13 cellular contexts compared by ENCODE assay signal in the genomic region with DNA sequence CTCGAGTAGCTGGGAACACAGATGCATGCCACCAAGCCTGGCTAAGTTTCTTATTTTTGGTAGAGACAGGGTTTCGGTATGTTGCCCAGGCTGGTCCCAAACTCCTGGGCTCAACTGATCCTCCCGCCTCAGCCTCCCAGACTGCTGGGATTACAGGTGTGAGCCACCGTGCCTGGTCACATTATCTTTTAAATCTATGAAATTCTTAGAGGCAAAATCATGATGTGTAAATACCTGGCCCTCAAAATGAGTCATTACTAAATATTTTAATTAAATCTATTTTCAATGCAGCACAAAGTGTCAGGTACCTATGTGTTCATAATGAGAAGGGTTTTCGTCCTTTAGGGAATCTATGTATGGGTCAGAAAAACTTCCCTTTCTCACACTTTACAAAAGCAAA.
A peak's percentile ranks its signal among the peaks of the same experiment; 100 is the strongest.
DNase-seq lines count a peak whose midpoint lies in the region; ATAC-seq and TF ChIP-seq lines count a peak whose summit lies in the region.
"Had no signal": no experiment of that assay in that cellular context is flagged by ENCODE, and none has a peak within 500 bp of the region (broad histone marks: within the 10 kb centered on the region; RNA-seq: fewer than 3 reads in every experiment).

No MANE protein-coding gene starts in this region.

- H2AFZ ChIP-seq in PC-9 = no peak overlapping the region
- H2AFZ ChIP-seq: GM23248 had no signal

- no peaks in the 10 kb centered on the region for H3K27me3 Mint-ChIP-seq in Calu3 (ENCODE audit: unreplicated experiment)
- H3K27me3 Mint-ChIP-seq: B cell had no signal

- H3K79me2 ChIP-seq in PC-9 (ENCODE audit: low read depth) = no peaks in the 10 kb centered on the region

- no peaks in the 10 kb centered on the region for H3K36me3 Mint-ChIP-seq in Calu3 (ENCODE audit: insufficient read depth, unreplicated experiment)
- H3K36me3 Mint-ChIP-seq: CD8-positive, alpha-beta T cell had no signal

- ATAC-seq in left lung = peak; percentile 9
- no peak for ATAC-seq in GM21717 (IDR thresholded peaks at IDR 0.05; ENCODE audit: unreplicated experiment)
- ATAC-seq: CD8-positive, alpha-beta T cell had no signal

- H3K36me3 ChIP-seq in PC-9 (ENCODE audit: low read depth) (no peaks in the 10 kb centered on the region), left lung (no peaks in the 10 kb centered on the region)
- H3K36me3 ChIP-seq: BLaER1 treated with 17β-estradiol and CSF1 and Interleukin-3, amounts not matched to agents 10 nM and 100 nM had no signal

- H3K4me1 Mint-ChIP-seq in Calu3 (ENCODE audit: low read depth, unreplicated experiment) = peaks cover 48% of the 10 kb centered on the region
- H3K4me1 Mint-ChIP-seq: B cell had no signal

- H3K27ac ChIP-seq in PC-9 (peak overlapping the region; percentile 56), epithelial cell of prostate (peak overlapping the region; percentile 67), left lung (no peak overlapping the region)
- H3K27ac ChIP-seq: BLaER1 treated with 17β-estradiol and CSF1 and Interleukin-3, amounts not matched to agents 10 nM and 100 nM; GM23248 had no signal

- H3K9me3 ChIP-seq in PC-9 (ENCODE audit: insufficient read depth, low read depth) = no peaks in the 10 kb centered on the region
- H3K9me3 ChIP-seq in left lung = no peaks in the 10 kb centered on the region
- H3K9me3 ChIP-seq: BLaER1 treated with 17β-estradiol and CSF1 and Interleukin-3, amounts not matched to agents 10 nM and 100 nM; HAP-1 had no signal

- intact Hi-C loops in Calu3 (cut with micrococcal nuclease; ENCODE audit: unreplicated experiment) = no loop called here
- intact Hi-C loops in PC-9 (cut with micrococcal nuclease; ENCODE audit: unreplicated experiment) = no loop called here
- intact Hi-C loops in left lung (cut with DNase I) = no loop called here

- DNase-seq in Calu3 (peak; percentile 19), PC-9 (peak; percentile 9 to 56), epithelial cell of prostate (ENCODE audit: low read depth, low spot score) (no peak), left lung (no peak), NCI-H2196 treated with DMSO at 0.1 percent for 48 hours (lab: John Stamatoyannopoulos, UW; ENCODE audit: unreplicated experiment) (no peak), cerebellar cortex (ENCODE audit: low spot score) (no peak)
- DNase-seq in activated CD4-positive, alpha-beta T cell treated with anti-CD3 and anti-CD28 coated beads, Interleukin-2, amount 50 U/mL, for 48 hours = no peak
- DNase-seq: CD8-positive, alpha-beta T cell; GM23248 had no signal

- peaks cover 8% of the 10 kb centered on the region; the same call in 1 of the 2 replicates for H3F3A ChIP-seq in PC-9 (ENCODE audit: insufficient read depth, low read depth)

- no peak for TF ChIP-seq CTCF in Calu3 (IDR thresholded peaks at IDR 0.05; ENCODE audit: unreplicated experiment)
- TF ChIP-seq CTCF in PC-9 (conservative IDR thresholded peaks at IDR 0.05) = no peak
- TF ChIP-seq CTCF in left lung (IDR thresholded peaks at IDR 0.05) = no peak

- peak overlapping the region; percentile 45 for H3K27ac Mint-ChIP-seq in Calu3 (ENCODE audit: unreplicated experiment)
- H3K27ac Mint-ChIP-seq: B cell; CD8-positive, alpha-beta T cell had no signal

- no TSS peak for BruUV-seq in Calu3 (replicated peaks; lab: Mats Ljungman, UMichigan)
- BruUV-seq in PC-9 (replicated peaks; lab: Mats Ljungman, UMichigan) = no TSS peak

- H3K27me3 ChIP-seq in PC-9 (ENCODE audit: insufficient read depth, low read depth) (no peaks in the 10 kb centered on the region), left lung (no peaks in the 10 kb centered on the region)

- H3K4me2 ChIP-seq in PC-9 = peak overlapping the region; percentile 56
- H3K4me2 ChIP-seq: BLaER1 treated with 17β-estradiol and CSF1 and Interleukin-3, amounts not matched to agents 10 nM and 100 nM had no signal

- no peaks in the 10 kb centered on the region for H4K20me1 ChIP-seq in PC-9 (ENCODE audit: insufficient read depth)
- H4K20me1 ChIP-seq: BLaER1 treated with 17β-estradiol and CSF1 and Interleukin-3, amounts not matched to agents 10 nM and 100 nM had no signal

- POLR2A ChIA-PET in PC-9 (lab: Charles Lee; ENCODE audit: unreplicated experiment) = no interaction called here

- CTCF ChIA-PET in Calu3 (lab: Charles Lee) = no interaction called here
- CTCF ChIA-PET in PC-9 (lab: Charles Lee) = no interaction called here

- H3K9me3 Mint-ChIP-seq in Calu3 (ENCODE audit: low read depth, unreplicated experiment) = no peaks in the 10 kb centered on the region
- H3K9me3 Mint-ChIP-seq: CD8-positive, alpha-beta T cell had no signal

- no peaks in the 10 kb centered on the region for H3K9me2 ChIP-seq in PC-9 (ENCODE audit: insufficient read depth)

- peaks cover 30% of the 10 kb centered on the region for H3K4me1 ChIP-seq in PC-9 (replicated peaks; ENCODE audit: insufficient read depth)
- no peaks in the 10 kb centered on the region for H3K4me1 ChIP-seq in left lung
- H3K4me1 ChIP-seq: BLaER1 treated with 17β-estradiol and CSF1 and Interleukin-3, amounts not matched to agents 10 nM and 100 nM had no signal

- no peak overlapping the region for H3K4me3 Mint-ChIP-seq in Calu3 (ENCODE audit: low read depth, unreplicated experiment)
- H3K4me3 Mint-ChIP-seq: B cell; CD8-positive, alpha-beta T cell had no signal

- 0 out of 2 replicates have a peak overlapping the region, but pooled peaks have one; percentile 8 for H3K4me3 ChIP-seq in PC-9
- H3K4me3 ChIP-seq in left lung = no peak overlapping the region
- H3K4me3 ChIP-seq: BLaER1 treated with 17β-estradiol and CSF1 and Interleukin-3, amounts not matched to agents 10 nM and 100 nM; GM23248; HAP-1 had no signal

Comparison
In these comparisons a context has a peak if more than half of its experiments do, and no peak if none do; other contexts are left out.
1. DNase-seq: peak in Calu3 (single experiment) and PC-9 (2 of 2); none in epithelial cell of prostate (single experiment), left lung (0 of 2), activated CD4-positive, alpha-beta T cell treated with anti-CD3 and anti-CD28 coated beads, Interleukin-2, amount 50 U/mL, for 48 hours (0 of 2), NCI-H2196 treated with DMSO at 0.1 percent for 48 hours (single experiment) and cerebellar cortex (single experiment).
2. H3K27ac ChIP-seq: peak in PC-9 (single experiment) and epithelial cell of prostate (single experiment); none in left lung (0 of 2).